ENCODE assay signal across 8 cellular contexts in the genomic region with DNA sequence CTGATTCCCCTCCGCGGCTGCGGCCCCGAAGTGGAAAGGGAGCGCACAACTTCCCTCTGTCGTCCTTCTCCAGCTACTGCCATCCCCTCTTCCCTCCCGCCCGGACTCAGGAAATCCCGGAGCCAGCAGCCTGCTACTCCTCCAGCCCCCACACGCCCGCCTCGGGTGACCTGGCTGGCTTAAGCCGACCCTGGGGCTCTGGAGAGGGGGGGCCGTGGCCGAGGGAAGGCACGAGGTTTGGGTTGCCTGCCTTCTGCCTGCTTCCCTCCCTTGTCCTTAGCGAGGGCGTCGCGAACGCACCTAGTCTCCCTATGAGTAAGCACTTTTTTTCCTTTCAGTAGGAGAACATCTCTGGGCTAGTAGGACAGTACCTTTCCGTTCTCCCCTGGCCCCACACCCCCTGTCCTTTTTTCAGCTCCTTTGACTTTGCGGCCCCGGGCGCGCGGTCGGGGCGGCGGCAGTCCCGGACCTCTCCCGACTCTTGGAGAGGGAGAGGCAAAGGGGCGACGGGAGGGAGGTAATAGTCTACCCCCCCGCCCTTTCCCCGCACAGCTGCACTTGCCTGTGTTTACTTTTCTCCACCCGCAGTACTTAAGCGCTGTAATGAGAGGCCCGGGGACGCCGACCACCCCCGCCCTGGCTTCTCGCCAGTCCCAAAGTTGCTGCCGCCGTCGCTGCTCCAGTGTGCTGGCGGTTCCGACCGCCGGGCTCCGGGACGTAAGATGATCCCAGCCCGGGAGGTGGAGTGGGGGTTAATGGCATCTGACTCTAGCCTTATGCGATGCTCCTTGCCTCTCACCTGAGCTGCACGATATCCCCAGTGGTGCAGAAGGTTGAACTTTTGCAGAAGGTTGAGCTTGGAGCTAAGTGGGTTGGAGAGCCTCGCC. TPM values are rescaled to one million over a fixed set of nuclear protein-coding genes. Genes with fewer than 3 reads are reported as not detected.
DNase-seq lines count a peak whose midpoint lies in the region; ATAC-seq and TF ChIP-seq lines count a peak whose summit lies in the region.

No MANE protein-coding gene starts in this region.

- no peak for TF ChIP-seq POLR2A in ovary (IDR thresholded peaks at IDR 0.05)

- no peak overlapping the region for H3K27ac Mint-ChIP-seq in activated T-helper 1 cell treated with anti-CD3 and anti-CD28 coated beads, Interleukin-12 subunit alpha, Interleukin-12 subunit beta, Interleukin-2, Interleukin-4 antibody, amounts not matched to agents 30 ng/mL and 10 ng/mL and 1 ng/mL, durations not matched to agents 14 hours and 24 hours and 36 hours

- no peaks in the 10 kb centered on the region for H3K36me3 Mint-ChIP-seq in activated T-helper 1 cell treated with anti-CD3 and anti-CD28 coated beads, Interleukin-12 subunit alpha, Interleukin-12 subunit beta, Interleukin-2, Interleukin-4 antibody, amounts not matched to agents 30 ng/mL and 10 ng/mL and 1 ng/mL, durations not matched to agents 14 hours and 24 hours and 36 hours (ENCODE audit: low read depth)

- H3K27me3 Mint-ChIP-seq in activated T-helper 1 cell treated with anti-CD3 and anti-CD28 coated beads, Interleukin-12 subunit alpha, Interleukin-12 subunit beta, Interleukin-2, Interleukin-4 antibody, amounts not matched to agents 30 ng/mL and 10 ng/mL and 1 ng/mL, durations not matched to agents 14 hours and 24 hours and 36 hours (ENCODE audit: insufficient read depth), result peaks cover 10% of the 10 kb centered on the region

- H3K27me3 ChIP-seq in cardiac muscle cell (no peaks in the 10 kb centered on the region), ovary (no peaks in the 10 kb centered on the region)

- H3K27ac ChIP-seq in cardiac muscle cell (peak overlapping the region; percentile 95), ovary (peak overlapping the region; percentile 81 to 83)

- H3K4me3 ChIP-seq in cardiac muscle cell, result peak overlapping the region; percentile 89
- peak overlapping the region; percentile 53 for H3K4me3 ChIP-seq in ovary

- 2 to 5% (median 5%) methylated on average over 56 of the region's 56 CpGs for WGBS in ovary, 3 donors

- peak overlapping the region; percentile 67 for H3K4me3 Mint-ChIP-seq in activated T-helper 1 cell treated with anti-CD3 and anti-CD28 coated beads, Interleukin-12 subunit alpha, Interleukin-12 subunit beta, Interleukin-2, Interleukin-4 antibody, amounts not matched to agents 30 ng/mL and 10 ng/mL and 1 ng/mL, durations not matched to agents 14 hours and 24 hours and 36 hours

- no peak for TF ChIP-seq EP300 in ovary (IDR thresholded peaks at IDR 0.05)

- ATAC-seq in GM21381 (IDR thresholded peaks at IDR 0.05; ENCODE audit: unreplicated experiment), result peak; percentile 36

- no peaks in the 10 kb centered on the region for H3K4me1 Mint-ChIP-seq in activated T-helper 1 cell treated with anti-CD3 and anti-CD28 coated beads, Interleukin-12 subunit alpha, Interleukin-12 subunit beta, Interleukin-2, Interleukin-4 antibody, amounts not matched to agents 30 ng/mL and 10 ng/mL and 1 ng/mL, durations not matched to agents 14 hours and 24 hours and 36 hours (ENCODE audit: low read depth)

- H3K4me1 ChIP-seq in cardiac muscle cell (ENCODE audit: low read depth) (peaks cover 26% of the 10 kb centered on the region), ovary (ENCODE audit: insufficient read depth) (no peaks in the 10 kb centered on the region)

- H3K9me3 ChIP-seq in cardiac muscle cell (ENCODE audit: low read depth) (no peaks in the 10 kb centered on the region), ovary (no peaks in the 10 kb centered on the region)

- peak; percentile 19 for TF ChIP-seq CTCF in cardiac muscle cell (IDR thresholded peaks at IDR 0.05; ENCODE audit: low read depth, low read length)
- no peak for TF ChIP-seq CTCF in ovary (IDR thresholded peaks at IDR 0.05)

- H3K9me3 Mint-ChIP-seq in activated T-helper 1 cell treated with anti-CD3 and anti-CD28 coated beads, Interleukin-12 subunit alpha, Interleukin-12 subunit beta, Interleukin-2, Interleukin-4 antibody, amounts not matched to agents 30 ng/mL and 10 ng/mL and 1 ng/mL, durations not matched to agents 14 hours and 24 hours and 36 hours, result no peaks in the 10 kb centered on the region

- peak in 9 of 14 donors; percentile 12 to 61 (median 26) for DNase-seq in C1 segment of cervical spinal cord (lab: John Stamatoyannopoulos, UW)
- peak; percentile 42 for DNase-seq in NCI-H128 (lab: John Stamatoyannopoulos, UW; ENCODE audit: unreplicated experiment)
- DNase-seq in activated T-helper 1 cell treated with anti-CD3 and anti-CD28 coated beads, Interleukin-12 subunit alpha, Interleukin-12 subunit beta, Interleukin-2, Interleukin-4 antibody, amounts not matched to agents 30 ng/mL and 10 ng/mL and 1 ng/mL, durations not matched to agents 14 hours and 24 hours and 36 hours (ENCODE audit: low spot score), result no peak
- peak; percentile 60 to 77 for DNase-seq in cardiac muscle cell (ENCODE audit: low read depth in 1 of 2, low spot score in 1 of 2)
- DNase-seq in ovary, result peak; percentile 67 to 79 (median 71)
- DNase-seq in NOMO-1 treated with DMSO at 0.1 percent for 48 hours (lab: John Stamatoyannopoulos, UW; ENCODE audit: unreplicated experiment), result no peak
- DNase-seq in T-helper 9 cell, result no peak

- intact Hi-C loops in activated T-helper 1 cell treated with anti-CD3 and anti-CD28 coated beads, Interleukin-12 subunit alpha, Interleukin-12 subunit beta, Interleukin-2, Interleukin-4 antibody, amounts not matched to agents 30 ng/mL and 10 ng/mL and 1 ng/mL, durations not matched to agents 14 hours and 24 hours and 36 hours (cut with micrococcal nuclease), result loop anchor here (1.0 kb wide), 1 partner anchor 55 kb away; no protein-coding TSS in a partner anchor
- intact Hi-C loops in ovary (cut with DNase I), result loop anchor here in 2 of 4 donors (5.0 to 10.0 kb wide), 3 partner anchors 73 to 235 kb away; no protein-coding TSS in a partner anchor

- H3K36me3 ChIP-seq in cardiac muscle cell (no peaks in the 10 kb centered on the region), ovary (no peaks in the 10 kb centered on the region)

RNA-seq across cellular contexts. Expression of gene PLS3, which starts 0.9 kb away (rescaled TPM):
- 1.4 TPM in 2 replicates for total RNA-seq in activated T-helper 1 cell treated with anti-CD3 and anti-CD28 coated beads, Interleukin-12 subunit alpha, Interleukin-12 subunit beta, Interleukin-2, Interleukin-4 antibody, amounts not matched to agents 30 ng/mL and 10 ng/mL and 1 ng/mL, durations not matched to agents 14 hours and 24 hours and 36 hours
- total RNA-seq in cardiac muscle cell (114 and 140 TPM in 2 replicates), ovary (100 to 1,000 TPM in 4 of 7 donors, 10 to 100 TPM in 3; 60.9 to 152 (median 111) TPM)
- polyA plus RNA-seq in cardiac muscle cell (168 and 218 TPM in 2 replicates), ovary (100 to 1,000 TPM; 111 to 171 TPM)

Comparison
In these comparisons a context has a peak if more than half of its experiments do, and no peak if none do; other contexts are left out.
1. DNase-seq: peak in C1 segment of cervical spinal cord (9 of 14), NCI-H128 (single experiment), cardiac muscle cell (2 of 2) and ovary (5 of 5); none in activated T-helper 1 cell treated with anti-CD3 and anti-CD28 coated beads, Interleukin-12 subunit alpha, Interleukin-12 subunit beta, Interleukin-2, Interleukin-4 antibody, amounts not matched to agents 30 ng/mL and 10 ng/mL and 1 ng/mL, durations not matched to agents 14 hours and 24 hours and 36 hours (single experiment), NOMO-1 treated with DMSO at 0.1 percent for 48 hours (single experiment) and T-helper 9 cell (single experiment).
2. RNA of gene PLS3, which starts 0.9 kb away (total RNA-seq): 114 to 140 TPM in cardiac muscle cell and 60.9 to 152 TPM in ovary; 1.4 TPM in activated T-helper 1 cell treated with anti-CD3 and anti-CD28 coated beads, Interleukin-12 subunit alpha, Interleukin-12 subunit beta, Interleukin-2, Interleukin-4 antibody, amounts not matched to agents 30 ng/mL and 10 ng/mL and 1 ng/mL, durations not matched to agents 14 hours and 24 hours and 36 hours; every median in the first group is over 10 times any median in the second.